In the genomic region with DNA sequence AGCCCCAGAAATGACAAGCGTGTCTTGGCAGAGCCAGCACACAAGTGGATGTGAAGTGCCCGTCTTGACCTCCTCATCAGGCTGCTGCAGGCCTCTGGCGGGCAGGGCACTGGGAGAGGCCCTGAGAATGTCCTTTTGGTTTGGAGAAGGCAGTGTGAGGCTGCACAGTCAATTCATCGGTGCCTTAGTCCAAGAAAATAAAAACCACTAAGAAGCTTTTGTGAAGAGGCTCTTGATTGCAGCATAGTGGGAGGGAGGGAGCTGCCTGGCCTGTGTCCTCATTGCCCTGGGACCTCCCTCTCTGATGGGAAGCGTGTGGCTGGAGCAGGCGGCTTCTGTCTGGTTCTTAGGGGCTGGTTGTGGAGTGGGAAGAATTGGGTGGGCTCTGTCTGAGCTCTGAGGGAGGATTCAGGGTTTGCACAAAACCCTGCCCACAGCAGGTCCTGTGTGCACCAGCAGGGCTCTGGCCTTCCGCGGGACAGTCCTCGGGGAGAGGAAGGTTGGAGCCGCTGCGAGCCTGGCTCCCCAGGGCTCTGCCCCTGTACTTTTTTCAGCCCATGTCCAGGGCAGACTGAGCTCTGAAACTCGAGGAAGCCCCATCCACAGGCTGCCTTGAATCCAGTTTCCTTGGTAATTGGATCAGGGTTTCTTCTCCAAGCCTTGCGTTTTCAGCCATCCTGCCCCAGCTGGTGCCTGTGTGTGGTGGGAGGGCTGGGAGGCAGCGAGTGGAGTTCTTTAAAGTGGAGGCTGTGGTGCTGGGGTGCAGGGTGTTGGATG, we compare ENCODE assay signal across 9 cellular contexts. TPM values are rescaled to one million over a fixed set of nuclear protein-coding genes. Genes with fewer than 3 reads are reported as not detected.
DNase-seq lines count a peak whose midpoint lies in the region; ATAC-seq and TF ChIP-seq lines count a peak whose summit lies in the region.
"Had no signal": no experiment of that assay in that cellular context is flagged by ENCODE, and none has a peak within 500 bp of the region (broad histone marks: within the 10 kb centered on the region; RNA-seq: fewer than 3 reads in every experiment).

No MANE protein-coding gene starts in this region.

- CTCF ChIA-PET in activated CD4-positive, alpha-beta T cell treated with anti-CD3 and anti-CD28 coated beads for 36 hours (lab: Charles Lee), result interaction anchor here (0.7 to 1.1 kb wide), 4 partner anchors 9 to 1584 kb away, joined by 3 to 4 read pairs (median 3); no protein-coding TSS in a partner anchor

- H3K27ac ChIP-seq in cardiac muscle cell, result peak overlapping the region; percentile 63

- H3K4me1 Mint-ChIP-seq in T-helper 17 cell, result peaks cover 50% of the 10 kb centered on the region
- H3K4me1 Mint-ChIP-seq in activated CD4-positive, alpha-beta T cell treated with anti-CD3 and anti-CD28 coated beads for 36 hours, result peaks cover 60% of the 10 kb centered on the region

- no peak for ATAC-seq in T-helper 17 cell
- ATAC-seq in sciatic nerve, result peak; percentile 82
- no peak for ATAC-seq in HG03432 (IDR thresholded peaks at IDR 0.05; ENCODE audit: unreplicated experiment)
- ATAC-seq in activated CD4-positive, alpha-beta T cell treated with anti-CD3 and anti-CD28 coated beads for 36 hours, result no peak

- peak; percentile 91 for DNase-seq in DMS79 treated with DMSO at 0.1 percent for 48 hours (lab: John Stamatoyannopoulos, UW)
- DNase-seq in T-helper 17 cell, result no peak
- DNase-seq in cardiac muscle cell (ENCODE audit: low read depth in 1 of 2, low spot score in 1 of 2), result peak in 1 of 2 donors; percentile 96
- DNase-seq in sciatic nerve (ENCODE audit: low spot score), result no peak
- no peak for DNase-seq in SKM-1 (lab: John Stamatoyannopoulos, UW; ENCODE audit: unreplicated experiment)
- DNase-seq in erythroblast (lab: John Stamatoyannopoulos, UW), result no peak
- no peak for DNase-seq in activated CD4-positive, alpha-beta T cell treated with anti-CD3 and anti-CD28 coated beads for 36 hours

- H3K27me3 ChIP-seq in cardiac muscle cell, result peaks cover 8% of the 10 kb centered on the region

- POLR2A ChIA-PET in activated CD4-positive, alpha-beta T cell treated with anti-CD3 and anti-CD28 coated beads for 36 hours (lab: Charles Lee), result interaction anchor here (0.6 kb wide), 2 partner anchors 270 to 1191 kb away, joined by 3 read pairs; no protein-coding TSS in a partner anchor

- no peaks in the 10 kb centered on the region for H3K36me3 ChIP-seq in cardiac muscle cell

- no peaks in the 10 kb centered on the region for H3K9me3 Mint-ChIP-seq in activated CD4-positive, alpha-beta T cell treated with anti-CD3 and anti-CD28 coated beads for 36 hours (ENCODE audit: low read depth)

- H3K27me3 Mint-ChIP-seq in T-helper 17 cell, result no peaks in the 10 kb centered on the region
- no peaks in the 10 kb centered on the region for H3K27me3 Mint-ChIP-seq in activated CD4-positive, alpha-beta T cell treated with anti-CD3 and anti-CD28 coated beads for 36 hours

- H3K27ac Mint-ChIP-seq in T-helper 17 cell, result peak overlapping the region; percentile 96
- no peak overlapping the region for H3K27ac Mint-ChIP-seq in activated CD4-positive, alpha-beta T cell treated with anti-CD3 and anti-CD28 coated beads for 36 hours

- no peaks in the 10 kb centered on the region for H3K36me3 Mint-ChIP-seq in T-helper 17 cell (ENCODE audit: low read depth)
- H3K36me3 Mint-ChIP-seq in activated CD4-positive, alpha-beta T cell treated with anti-CD3 and anti-CD28 coated beads for 36 hours (ENCODE audit: low read depth), result no peaks in the 10 kb centered on the region

- H3K4me3 ChIP-seq in cardiac muscle cell, result no peak overlapping the region

- H3K9me3 ChIP-seq in T-helper 17 cell (ENCODE audit: control insufficient read depth, low read length, poor library complexity, severe bottlenecking), result no peaks in the 10 kb centered on the region
- no peaks in the 10 kb centered on the region for H3K9me3 ChIP-seq in cardiac muscle cell (ENCODE audit: low read depth)

- intact Hi-C loops in sciatic nerve (cut with DNase I), result no loop called here
- intact Hi-C loops in activated CD4-positive, alpha-beta T cell treated with anti-CD3 and anti-CD28 coated beads for 36 hours (cut with DNase I, micrococcal nuclease), result no loop called here

- no peak for TF ChIP-seq POLR2A in erythroblast (IDR thresholded peaks at IDR 0.05; ENCODE audit: low read length)

- peak; percentile 4 for TF ChIP-seq CTCF in cardiac muscle cell (IDR thresholded peaks at IDR 0.05; ENCODE audit: low read depth, low read length)

- H3K4me3 Mint-ChIP-seq in T-helper 17 cell, result peak overlapping the region; percentile 31
- H3K4me3 Mint-ChIP-seq in activated CD4-positive, alpha-beta T cell treated with anti-CD3 and anti-CD28 coated beads for 36 hours, result no peak overlapping the region

- H3K4me1 ChIP-seq in cardiac muscle cell (ENCODE audit: low read depth), result peaks cover 34% of the 10 kb centered on the region

RNA-seq across cellular contexts. Expression of gene HRCT1, which starts 1.1 kb away (rescaled TPM):
- total RNA-seq in T-helper 17 cell (not detected), cardiac muscle cell (not detected in 2 replicates), sciatic nerve (4.5 TPM)
- polyA plus RNA-seq in cardiac muscle cell, result not detected in 2 replicates
- total RNA-seq in activated CD4-positive, alpha-beta T cell treated with anti-CD3 and anti-CD28 coated beads for 36 hours, result not detected

RNA-seq across cellular contexts. Expression of gene SPAAR, which starts 2.2 kb away (rescaled TPM):
- total RNA-seq in T-helper 17 cell, result not detected
- 0.07 and 0.09 TPM in 2 replicates for total RNA-seq in cardiac muscle cell
- polyA plus RNA-seq in cardiac muscle cell, result 0.15 TPM in 1 of 2 replicates, not detected in the other
- 5.8 TPM for total RNA-seq in sciatic nerve
- not detected for total RNA-seq in activated CD4-positive, alpha-beta T cell treated with anti-CD3 and anti-CD28 coated beads for 36 hours

RNA-seq across cellular contexts. Expression of gene OR13J1, which starts 36.9 kb away (rescaled TPM):
- total RNA-seq in T-helper 17 cell, result not detected
- total RNA-seq in cardiac muscle cell, result not detected in 2 replicates
- not detected in 2 replicates for polyA plus RNA-seq in cardiac muscle cell
- not detected for total RNA-seq in sciatic nerve
- not detected for total RNA-seq in activated CD4-positive, alpha-beta T cell treated with anti-CD3 and anti-CD28 coated beads for 36 hours
- total RNA-seq: pulmonary artery endothelial cell had no signal

RNA-seq across cellular contexts. Expression of gene OR2S2, which starts 50.8 kb away (rescaled TPM):
- total RNA-seq in T-helper 17 cell (not detected), cardiac muscle cell (not detected in 2 replicates), sciatic nerve (not detected)
- polyA plus RNA-seq in cardiac muscle cell, result not detected in 2 replicates
- not detected for total RNA-seq in activated CD4-positive, alpha-beta T cell treated with anti-CD3 and anti-CD28 coated beads for 36 hours
- total RNA-seq: pulmonary artery endothelial cell had no signal
